Comparison of ENCODE assay signal across 30 cellular contexts in the genomic region with DNA sequence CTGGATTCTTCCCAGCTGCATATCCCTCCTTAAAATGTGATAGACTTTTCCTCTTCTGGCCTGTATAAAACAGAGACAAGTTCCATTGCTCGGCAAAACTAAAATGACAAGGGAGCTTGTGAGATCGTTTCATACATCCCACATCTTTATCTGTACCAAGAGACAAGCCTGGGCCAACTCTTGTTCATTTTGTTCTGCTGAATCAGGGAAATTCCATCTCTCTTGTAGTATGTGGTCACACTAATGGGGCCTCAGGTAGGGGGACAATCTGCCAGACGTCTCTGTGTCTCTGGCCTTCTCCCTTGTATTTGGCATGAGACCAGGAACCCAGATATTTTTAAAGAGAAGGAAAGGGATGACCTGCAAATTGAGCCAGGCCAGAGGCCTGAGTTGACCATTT. TPM values are rescaled to one million over a fixed set of nuclear protein-coding genes. Genes with fewer than 3 reads are reported as not detected.
DNase-seq lines count a peak whose midpoint lies in the region; ATAC-seq, FAIRE-seq and TF ChIP-seq lines count a peak whose summit lies in the region.
"Had no signal": no experiment of that assay in that cellular context is flagged by ENCODE, and none has a peak within 500 bp of the region (broad histone marks: within the 10 kb centered on the region; RNA-seq: fewer than 3 reads in every experiment).

No MANE protein-coding gene starts in this region.

- CTCF ChIA-PET in HepG2 (lab: Yijun Ruan, JAX; ENCODE audit: low intra/inter-chr PET ratio, low total read pairs): no interaction called here
- CTCF ChIA-PET in K562 (lab: Yijun Ruan, JAX; ENCODE audit: low intra/inter-chr PET ratio): no interaction called here

- H3K79me2 ChIP-seq in HepG2 (ENCODE audit: insufficient read depth, low read length) (no peaks in the 10 kb centered on the region), K562 (ENCODE audit: control insufficient read depth, insufficient read depth, low read length) (no peaks in the 10 kb centered on the region), smooth muscle cell (ENCODE audit: low read depth) (no peaks in the 10 kb centered on the region)

- H3K4me2 ChIP-seq in HepG2 (ENCODE audit: low read depth, low read length) (no peak overlapping the region), K562 (ENCODE audit: insufficient read depth, low read length) (no peak overlapping the region), mesenchymal stem cell (ENCODE audit: low read length, poor library complexity, severe bottlenecking) (no peak overlapping the region), smooth muscle cell (peak overlapping the region; percentile 6)
- H3K4me2 ChIP-seq: BLaER1 had no signal

- H3K27ac ChIP-seq in HepG2 (ENCODE audit: extremely low read length, insufficient read depth, low read length): no peak overlapping the region
- H3K27ac ChIP-seq in right lobe of liver: no peak overlapping the region
- no peak overlapping the region for H3K27ac ChIP-seq in K562 (ENCODE audit: extremely low read depth, low read depth, low read length)
- no peak overlapping the region for H3K27ac ChIP-seq in mesenchymal stem cell (ENCODE audit: low read length, poor library complexity, severe bottlenecking)
- no peak overlapping the region for H3K27ac ChIP-seq in smooth muscle cell (ENCODE audit: low read depth)
- H3K27ac ChIP-seq: 22Rv1, BLaER1 had no signal

- no peak for DNase-seq in HepG2 (ENCODE audit: low spot score)
- DNase-seq in right lobe of liver: no peak
- DNase-seq in K562 (ENCODE audit: extremely low read depth in 1 of 4, low spot score in 3 of 4): no peak
- DNase-seq in mesenchymal stem cell: no peak
- no peak for DNase-seq in smooth muscle cell (lab: John Stamatoyannopoulos, UW; ENCODE audit: unreplicated experiment)
- DNase-seq: ACHN; BE2C; C1 segment of cervical spinal cord; CD4-positive, alpha-beta memory T cell; CD4-positive, CD25-positive, alpha-beta regulatory T cell; CD8-positive, alpha-beta memory T cell; COR-L47; DMS 273 treated with DMSO at 0.1 percent for 48 hours; DMS153; DMS53; DMS79; DND-41; EL; GDM1 had no signal

- H3K79me1 ChIP-seq in mesenchymal stem cell (replicated peaks; ENCODE audit: low read length, poor library complexity, severe bottlenecking): no peaks in the 10 kb centered on the region

- H3K4me1 ChIP-seq in HepG2 (ENCODE audit: insufficient read depth, low read length) (no peaks in the 10 kb centered on the region), right lobe of liver (no peaks in the 10 kb centered on the region), K562 (replicated peaks in 1 of 2; ENCODE audit: control insufficient read depth in 2 of 2, insufficient read depth in 2 of 2, low read length in 2 of 2) (no peaks in the 10 kb centered on the region), mesenchymal stem cell (ENCODE audit: control insufficient read depth, insufficient read depth, low read depth, low read length) (no peaks in the 10 kb centered on the region), smooth muscle cell (ENCODE audit: low read depth) (no peaks in the 10 kb centered on the region)
- H3K4me1 ChIP-seq: BE2C, BLaER1 had no signal

- H3F3A ChIP-seq in smooth muscle cell (ENCODE audit: low read depth): no peaks in the 10 kb centered on the region

- H2BK5ac ChIP-seq in mesenchymal stem cell (ENCODE audit: low read depth, low read length, poor library complexity, severe bottlenecking): no peak overlapping the region

- BruUV-seq in HepG2 (replicated peaks; lab: Mats Ljungman, UMichigan): no TSS peak
- no TSS peak for BruUV-seq in K562 (replicated peaks; lab: Mats Ljungman, UMichigan)

- TF ChIP-seq EP300 in HepG2 (IDR thresholded peaks at IDR 0.05; ENCODE audit: low read depth in 2 of 2, low read length in 2 of 2): no peak
- no peak for TF ChIP-seq EP300 in HepG2 (CRISPR knock-in tag; IDR thresholded peaks at IDR 0.05; ENCODE audit: borderline replicate concordance)
- no peak for TF ChIP-seq EP300 in K562 (IDR thresholded peaks at IDR 0.05; ENCODE audit: low read length)

- H4K20me1 ChIP-seq in HepG2 (ENCODE audit: insufficient read depth, low read length): no peaks in the 10 kb centered on the region
- no peaks in the 10 kb centered on the region for H4K20me1 ChIP-seq in K562 (replicated peaks; ENCODE audit: control insufficient read depth, insufficient read depth, low read length)
- no peaks in the 10 kb centered on the region for H4K20me1 ChIP-seq in smooth muscle cell (ENCODE audit: low read depth)
- H4K20me1 ChIP-seq: BLaER1 had no signal

- H3K36me3 ChIP-seq in HepG2 (replicated peaks in 1 of 2; ENCODE audit: control insufficient read depth in 1 of 2, insufficient read depth in 2 of 2, low read length in 2 of 2): no peaks in the 10 kb centered on the region
- no peaks in the 10 kb centered on the region for H3K36me3 ChIP-seq in right lobe of liver
- H3K36me3 ChIP-seq in K562 (ENCODE audit: control insufficient read depth, insufficient read depth, low read length): no peaks in the 10 kb centered on the region
- no peaks in the 10 kb centered on the region for H3K36me3 ChIP-seq in mesenchymal stem cell (ENCODE audit: control insufficient read depth in 1 of 2, insufficient read depth in 2 of 2, low read depth in 1 of 2, low read length in 2 of 2)
- H3K36me3 ChIP-seq in smooth muscle cell (ENCODE audit: low read depth): no peaks in the 10 kb centered on the region
- H3K36me3 ChIP-seq: BE2C, BLaER1 had no signal

- no peaks in the 10 kb centered on the region for H3K27me3 ChIP-seq in HepG2 (ENCODE audit: control insufficient read depth in 1 of 2, insufficient read depth in 2 of 2, low read length in 2 of 2)
- no peaks in the 10 kb centered on the region for H3K27me3 ChIP-seq in right lobe of liver
- H3K27me3 ChIP-seq in K562 (ENCODE audit: control insufficient read depth in 2 of 2, insufficient read depth in 2 of 2, low read length in 2 of 2): no peaks in the 10 kb centered on the region
- H3K27me3 ChIP-seq in mesenchymal stem cell (ENCODE audit: control insufficient read depth in 1 of 2, insufficient read depth in 1 of 2, low read length in 2 of 2): no peaks in the 10 kb centered on the region
- no peaks in the 10 kb centered on the region for H3K27me3 ChIP-seq in smooth muscle cell (ENCODE audit: low read depth)
- H3K27me3 ChIP-seq: BLaER1 had no signal

- no peak overlapping the region for H4K8ac ChIP-seq in mesenchymal stem cell (ENCODE audit: low read length)

- no peak overlapping the region for H2AK5ac ChIP-seq in mesenchymal stem cell (ENCODE audit: low read length, severe bottlenecking)

- no peak overlapping the region for H2BK15ac ChIP-seq in mesenchymal stem cell (ENCODE audit: low read depth, poor library complexity, severe bottlenecking)

- WGBS in HepG2 (ENCODE audit: low lambda C conversion rate): 0% methylated on average over 3 of the region's 3 CpGs
- WGBS in right lobe of liver (ENCODE audit: insufficient coverage, low coverage, low lambda C conversion rate, missing lambda C conversion rate): 36% methylated on average over 3 of the region's 3 CpGs
- WGBS in K562 (ENCODE audit: insufficient coverage, low coverage, missing lambda C conversion rate): 0% methylated on average over 3 of the region's 3 CpGs
- WGBS in mesenchymal stem cell: 77% methylated on average over 3 of the region's 3 CpGs
- WGBS in smooth muscle cell (ENCODE audit: low lambda C conversion rate): 24% methylated on average over 3 of the region's 3 CpGs

- no peak overlapping the region for H2BK12ac ChIP-seq in mesenchymal stem cell (ENCODE audit: low read length in 2 of 2)

- no peak for TF ChIP-seq RAD21 in HepG2 (CRISPR knock-in tag; IDR thresholded peaks at IDR 0.05)
- no peak for TF ChIP-seq RAD21 in K562 (CRISPR knock-in tag; conservative IDR thresholded peaks at IDR 0.05 in 1 of 2, IDR thresholded peaks at IDR 0.05 in 1 of 2)

- peak overlapping the region in 1 of 2 experiments; percentile 3 for H3K18ac ChIP-seq in mesenchymal stem cell (ENCODE audit: low read depth in 1 of 2, low read length in 2 of 2)

- intact Hi-C loops in HepG2 (cut with micrococcal nuclease; ENCODE audit: unreplicated experiment) (no loop called here), right lobe of liver (cut with DNase I) (no loop called here), K562 (cut with micrococcal nuclease) (no loop called here)

- H2AFZ ChIP-seq in HepG2 (ENCODE audit: low read length) (no peak overlapping the region), K562 (ENCODE audit: low read depth, low read length) (no peak overlapping the region), mesenchymal stem cell (ENCODE audit: low read depth, low read length) (no peak overlapping the region), smooth muscle cell (ENCODE audit: low read depth) (peak overlapping the region; percentile 55)

- TF ChIP-seq CTCF in HepG2 (CRISPR knock-in tag; IDR thresholded peaks at IDR 0.05): no peak
- no peak for TF ChIP-seq CTCF in right lobe of liver (IDR thresholded peaks at IDR 0.05)
- TF ChIP-seq CTCF in K562 (IDR thresholded peaks at IDR 0.05 in 2 of 3, conservative IDR thresholded peaks at IDR 0.05 in 1 of 3; ENCODE audit: insufficient read depth in 2 of 3, low read depth in 1 of 3, low read length in 3 of 3): no peak
- TF ChIP-seq CTCF in smooth muscle cell (IDR thresholded peaks at IDR 0.05; ENCODE audit: borderline replicate concordance, insufficient read depth, poor library complexity, severe bottlenecking): no peak

- H3K4ac ChIP-seq in mesenchymal stem cell (ENCODE audit: low read depth in 1 of 2, low read length in 2 of 2): peak overlapping the region in 1 of 2 experiments; percentile 10

- peak overlapping the region; percentile 38 for H2BK120ac ChIP-seq in mesenchymal stem cell (ENCODE audit: low read depth, low read length)

- FAIRE-seq in HepG2 (lab: Jason Lieb, UNC): no peak
- FAIRE-seq in K562 (lab: Jason Lieb, UNC): no peak
- FAIRE-seq: GM12878, GM12892, GM18507, GM19239 had no signal

- TF ChIP-seq POLR2A in HepG2 (IDR thresholded peaks at IDR 0.05; ENCODE audit: insufficient read depth in 1 of 2, low read depth in 2 of 2, low read length in 2 of 2) (no peak), right lobe of liver (IDR thresholded peaks at IDR 0.05) (no peak), K562 (conservative IDR thresholded peaks at IDR 0.05) (no peak)

- no peak overlapping the region for H3K14ac ChIP-seq in mesenchymal stem cell (ENCODE audit: low read length in 2 of 2)

- ATAC-seq in HepG2 (no peak), right lobe of liver (no peak), K562 (no peak), GM18511 (IDR thresholded peaks at IDR 0.05; ENCODE audit: unreplicated experiment) (no peak), GM21526 (IDR thresholded peaks at IDR 0.05; ENCODE audit: low FRiP score, unreplicated experiment) (no peak), HG02798 (IDR thresholded peaks at IDR 0.05; ENCODE audit: poor library complexity, unreplicated experiment) (no peak)
- ATAC-seq: GM12878 had no signal

- POLR2A ChIA-PET in HepG2 (lab: Yijun Ruan, JAX) (no interaction called here), K562 (lab: Yijun Ruan, JAX) (no interaction called here)

- H3K4me3 ChIP-seq in HepG2 (replicated peaks in 1 of 3; ENCODE audit: insufficient read depth in 1 of 3, low read depth in 2 of 3, low read length in 3 of 3) (no peak overlapping the region), right lobe of liver (no peak overlapping the region), K562 (no peak overlapping the region), mesenchymal stem cell (ENCODE audit: insufficient read depth in 1 of 2, low read depth in 1 of 2, low read length in 2 of 2) (no peak overlapping the region), smooth muscle cell (no peak overlapping the region)
- H3K4me3 ChIP-seq: BLaER1, GM12878 had no signal

- H3K9me1 ChIP-seq in K562 (ENCODE audit: control insufficient read depth, insufficient read depth, low read length): no peaks in the 10 kb centered on the region

- no peak overlapping the region for H3K9ac ChIP-seq in HepG2 (ENCODE audit: insufficient read depth, low read depth, low read length)
- H3K9ac ChIP-seq in K562 (ENCODE audit: insufficient read depth in 1 of 2, low read depth in 2 of 2, low read length in 2 of 2): no peak overlapping the region
- H3K9ac ChIP-seq in mesenchymal stem cell (ENCODE audit: low read length): no peak overlapping the region
- H3K9ac ChIP-seq in smooth muscle cell (ENCODE audit: low read depth): no peak overlapping the region
- H3K9ac ChIP-seq: BLaER1 had no signal

- in situ Hi-C loops in HepG2 (cut with HindIII; ENCODE audit: extremely low pct_ligation_motif_present, low pct_unique_long_range_greater_than_20kb): loop anchor here (25.0 kb wide), 1 partner anchor 98 kb away; no protein-coding TSS in a partner anchor
- in situ Hi-C loops in K562 (cut with MboI): no loop called here

- H3K23ac ChIP-seq in mesenchymal stem cell (ENCODE audit: low read length in 2 of 2): no peak overlapping the region

- H3K9me3 ChIP-seq in HepG2 (ENCODE audit: low read length) (peaks cover 6% of the 10 kb centered on the region; the same call in 1 of the 2 replicates), right lobe of liver (no peaks in the 10 kb centered on the region), K562 (replicated peaks; ENCODE audit: control insufficient read depth, insufficient read depth, low read depth, low read length) (no peaks in the 10 kb centered on the region), mesenchymal stem cell (ENCODE audit: control insufficient read depth, low read length) (peaks cover 6% of the 10 kb centered on the region), smooth muscle cell (replicated peaks; ENCODE audit: low read depth) (peaks cover 4% of the 10 kb centered on the region)
- H3K9me3 ChIP-seq: BE2C, BLaER1 had no signal

- no peak overlapping the region for H4K91ac ChIP-seq in mesenchymal stem cell (ENCODE audit: low read length)

RNA-seq across cellular contexts. Expression of a gene that starts 18.6 kb away (rescaled TPM):
- total RNA-seq in HepG2 (2016; rRNA removed; fragmentation: Illumina TruSeq; extraction: Trizol) (0.08 and 0.09 TPM in 2 replicates), right lobe of liver (under 1 TPM; 0.07 to 0.50 (median 0.32) TPM), K562 (2014; rRNA removed) (0.09 and 0.12 TPM in 2 replicates), K562 (2014; rRNA removed; fragmentation: Illumina TruSeq; extraction: Trizol) (0.16 and 0.18 TPM in 2 replicates), K562 (2015; rRNA removed; fragmentation: Illumina TruSeq; extraction: Trizol) (0.14 and 0.19 TPM in 2 replicates), K562 (2021) (0.13 and 0.20 TPM in 2 replicates), smooth muscle cell (99.2 and 114 TPM in 2 replicates)
- not detected in 2 replicates for total RNA-seq in HepG2 (2016; cell fraction: cytosol; rRNA removed; fragmentation: Illumina TruSeq; extraction: Trizol; ENCODE audit: low read depth)
- total RNA-seq in HepG2 (2016; cell fraction: insoluble cytoplasmic fraction; rRNA removed; fragmentation: Illumina TruSeq; extraction: Trizol): 0.09 and 0.12 TPM in 2 replicates
- total RNA-seq in HepG2 (2016; cell fraction: membrane; rRNA removed; fragmentation: Illumina TruSeq; extraction: Trizol): 0.03 TPM in 2 replicates
- 0.06 TPM in 2 replicates for total RNA-seq in HepG2 (2016; cell fraction: nucleus; rRNA removed; fragmentation: Illumina TruSeq; extraction: Trizol)
- polyA plus RNA-seq in HepG2 (2011; rRNA removed) (0.08 and 0.11 TPM in 2 replicates), K562 (2011; rRNA removed) (0.05 and 0.06 TPM in 2 replicates), K562 (2014; fragmentation: Illumina TruSeq; extraction: Trizol) (0.12 and 0.16 TPM in 2 replicates), K562 (2014; fragmentation: Nextera tagmentation; extraction: Ambion mirVana) (under 1 TPM; 0.10 to 0.11 TPM), K562 (2014; rRNA removed) (0.11 and 0.23 TPM in 2 replicates), smooth muscle cell (27.7 and 31.5 TPM in 2 replicates)
- polyA plus RNA-seq in HepG2 (2011; cell fraction: cytosol; rRNA removed): 0.04 and 0.09 TPM in 2 replicates
- 0.14 TPM in 2 replicates for polyA plus RNA-seq in HepG2 (2011; cell fraction: nucleus; rRNA removed)
- polyA plus RNA-seq in HepG2 (2012): 0.24 and 0.51 TPM in 2 replicates
- polyA plus RNA-seq in HepG2 (2016; cell fraction: cytosol; fragmentation: Illumina TruSeq; extraction: Trizol; ENCODE audit: low read depth): not detected in 2 replicates
- 0.07 and 0.09 TPM in 2 replicates for polyA plus RNA-seq in HepG2 (2016; cell fraction: insoluble cytoplasmic fraction; fragmentation: Illumina TruSeq; extraction: Trizol; ENCODE audit: low read depth)
- polyA plus RNA-seq in HepG2 (2016; cell fraction: membrane; fragmentation: Illumina TruSeq; extraction: Trizol; ENCODE audit: low read depth): 0.02 TPM in 1 of 2 replicates, not detected in the other
- polyA plus RNA-seq in HepG2 (2016; cell fraction: nucleus; fragmentation: Illumina TruSeq; extraction: Trizol; ENCODE audit: insufficient read depth, low read depth): 0.09 and 0.75 TPM in 2 replicates
- polyA minus RNA-seq in HepG2 (2011; rRNA and poly(A)+ RNA removed; ENCODE audit: low replicate concordance): 0.16 and 9.2 TPM in 2 replicates
- 0.09 and 0.10 TPM in 2 replicates for polyA minus RNA-seq in HepG2 (2011; cell fraction: cytosol; rRNA and poly(A)+ RNA removed)
- 0.13 and 0.75 TPM in 2 replicates for polyA minus RNA-seq in HepG2 (2011; cell fraction: nucleus; rRNA and poly(A)+ RNA removed)
- total RNA-seq in K562 (2011; cell fraction: chromatin; rRNA removed; ENCODE audit: low replicate concordance): 0.09 and 0.12 TPM in 2 replicates
- total RNA-seq in K562 (2011; cell fraction: nucleolus; rRNA removed): under 0.01 TPM in 2 replicates
- 0.08 and 0.15 TPM in 2 replicates for total RNA-seq in K562 (2011; cell fraction: nucleoplasm; rRNA removed)
- under 0.01 and 0.01 TPM in 2 replicates for polyA plus RNA-seq in K562 (2011; cell fraction: cytosol; rRNA removed)
- 0.04 and 0.09 TPM in 2 replicates for polyA plus RNA-seq in K562 (2011; cell fraction: nucleus; rRNA removed)
- polyA plus RNA-seq in K562 (2012): 0.17 and 0.36 TPM in 2 replicates
- polyA minus RNA-seq in K562 (2011; rRNA and poly(A)+ RNA removed): 0.03 and 0.07 TPM in 2 replicates
- polyA minus RNA-seq in K562 (2011; cell fraction: cytosol; rRNA and poly(A)+ RNA removed): 0.10 TPM in 1 of 2 replicates, not detected in the other
- polyA minus RNA-seq in K562 (2011; cell fraction: nucleus; rRNA and poly(A)+ RNA removed): 0.13 and 0.44 TPM in 2 replicates
- polyA plus RNA-seq in mesenchymal stem cell (2013, experiment 1 of 2): 90.6 TPM
- polyA plus RNA-seq in mesenchymal stem cell (2013, experiment 2 of 2): 85.6 TPM
- total RNA-seq: A172; CD4-positive, alpha-beta memory T cell; CD8-positive, alpha-beta memory T cell had no signal
- polyA plus RNA-seq: CD14-positive monocyte; CD4-positive, alpha-beta memory T cell; CD8-positive, alpha-beta memory T cell had no signal

Comparison
In these comparisons a context has a peak if more than half of its experiments do, and no peak if none do; other contexts are left out.
1. RNA of a gene that starts 18.6 kb away (total RNA-seq): 99.2 to 114 TPM in smooth muscle cell; 0.07 to 0.50 TPM in right lobe of liver, under 0.01 to 0.20 TPM in K562 and 0.03 to 0.12 TPM in HepG2; every median in the first group is over 10 times any median in the second.